Comparison of ENCODE assay signal across 8 cellular contexts in the genomic region with DNA sequence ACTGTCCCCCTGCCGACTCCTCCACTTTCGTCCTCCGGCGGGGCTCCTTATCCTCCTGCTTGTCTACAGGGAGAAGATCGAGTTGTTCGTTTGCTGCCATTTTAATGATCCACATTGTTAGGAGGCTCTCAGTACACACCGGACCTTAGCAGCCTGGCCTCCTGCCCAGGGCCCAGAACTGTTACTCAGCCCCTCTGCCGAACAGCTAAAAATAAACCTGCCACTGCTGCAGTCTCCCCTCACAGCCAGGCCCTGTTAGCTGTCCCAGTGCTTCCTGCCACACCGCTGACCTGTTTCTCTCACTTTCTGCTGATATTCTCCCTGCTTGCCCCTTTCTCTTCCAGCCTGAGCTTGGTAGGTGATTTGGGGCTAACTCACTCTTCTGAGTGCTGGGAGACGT. TPM values are rescaled to one million over a fixed set of nuclear protein-coding genes. Genes with fewer than 3 reads are reported as not detected.
DNase-seq lines count a peak whose midpoint lies in the region; ATAC-seq and TF ChIP-seq lines count a peak whose summit lies in the region.

No MANE protein-coding gene starts in this region.

- H3K9ac ChIP-seq in Karpas-422 (ENCODE audit: low read length) = no peak overlapping the region

- H3K27ac ChIP-seq in dorsolateral prefrontal cortex (peak overlapping the region in 49 of 59 donors; percentile 0 to 82 (median 56)), Karpas-422 (ENCODE audit: low read length) (no peak overlapping the region)

- CTCF ChIA-PET in activated CD8-positive, alpha-beta T cell treated with anti-CD3 and anti-CD28 coated beads, Interleukin-2, amount 10 ng/mL, durations not matched to agents 7 days and 5 days (lab: Charles Lee) = interaction anchor here (1.2 to 3.8 kb wide), 4 partner anchors 29 to 42 kb away, joined by 4 to 17 read pairs (median 8); no protein-coding TSS in a partner anchor
- CTCF ChIA-PET in activated CD8-positive, alpha-beta T cell treated with anti-CD3 and anti-CD28 coated beads for 36 hours (lab: Charles Lee) = interaction anchor here (0.9 to 3.0 kb wide), 8 partner anchors 10 to 213 kb away, joined by 3 to 12 read pairs (median 4); no protein-coding TSS in a partner anchor

- H3K79me2 ChIP-seq in Karpas-422 (ENCODE audit: low read length) = no peaks in the 10 kb centered on the region

- no peaks in the 10 kb centered on the region for H3K27me3 Mint-ChIP-seq in activated CD8-positive, alpha-beta T cell treated with anti-CD3 and anti-CD28 coated beads, Interleukin-2, amount 10 ng/mL, durations not matched to agents 7 days and 5 days (ENCODE audit: low read depth)
- H3K27me3 Mint-ChIP-seq in activated CD8-positive, alpha-beta T cell treated with anti-CD3 and anti-CD28 coated beads for 36 hours = no peaks in the 10 kb centered on the region

- peak overlapping the region; percentile 5 for H3K27ac Mint-ChIP-seq in activated CD8-positive, alpha-beta T cell treated with anti-CD3 and anti-CD28 coated beads, Interleukin-2, amount 10 ng/mL, durations not matched to agents 7 days and 5 days
- H3K27ac Mint-ChIP-seq in activated CD8-positive, alpha-beta T cell treated with anti-CD3 and anti-CD28 coated beads for 36 hours = no peak overlapping the region

- H3K4me1 ChIP-seq in Karpas-422 (ENCODE audit: low read length) = no peaks in the 10 kb centered on the region

- intact Hi-C loops in activated CD8-positive, alpha-beta T cell treated with anti-CD3 and anti-CD28 coated beads for 36 hours (cut with micrococcal nuclease) = no loop called here
- intact Hi-C loops in dorsolateral prefrontal cortex (cut with DNase I) = no loop called here

- DNase-seq in activated CD8-positive, alpha-beta T cell treated with anti-CD3 and anti-CD28 coated beads, Interleukin-2, amount 10 ng/mL, durations not matched to agents 7 days and 5 days = no peak
- no peak for DNase-seq in activated CD8-positive, alpha-beta T cell treated with anti-CD3 and anti-CD28 coated beads for 36 hours
- DNase-seq in dorsolateral prefrontal cortex (peak in 6 of 10 donors; percentile 32 to 76 (median 48)), mesenteric fat pad (ENCODE audit: low spot score) (peak; percentile 85), ureter (ENCODE audit: low spot score) (peak; percentile 78), Karpas-422 (no peak)

- POLR2A ChIA-PET in activated CD8-positive, alpha-beta T cell treated with anti-CD3 and anti-CD28 coated beads, Interleukin-2, amount 10 ng/mL, durations not matched to agents 7 days and 5 days (lab: Charles Lee) = interaction anchor here (0.7 to 1.5 kb wide), 2 partner anchors 8 to 9 kb away, joined by 3 to 5 read pairs; a partner anchor contains a TSS
- POLR2A ChIA-PET in activated CD8-positive, alpha-beta T cell treated with anti-CD3 and anti-CD28 coated beads for 36 hours (lab: Charles Lee) = interaction anchor here (0.6 to 2.6 kb wide), 3 partner anchors 8 to 84 kb away, joined by 3 to 13 read pairs (median 3); no protein-coding TSS in a partner anchor

- H4K20me1 ChIP-seq in Karpas-422 (ENCODE audit: insufficient read depth, low read depth, low read length) = peaks cover 74% of the 10 kb centered on the region

- no peaks in the 10 kb centered on the region for H3K36me3 ChIP-seq in Karpas-422 (ENCODE audit: insufficient read depth, low read length)

- no peaks in the 10 kb centered on the region for H3K9me3 Mint-ChIP-seq in activated CD8-positive, alpha-beta T cell treated with anti-CD3 and anti-CD28 coated beads, Interleukin-2, amount 10 ng/mL, durations not matched to agents 7 days and 5 days (ENCODE audit: insufficient read depth)
- H3K9me3 Mint-ChIP-seq in activated CD8-positive, alpha-beta T cell treated with anti-CD3 and anti-CD28 coated beads for 36 hours = no peaks in the 10 kb centered on the region

- peaks cover 13% of the 10 kb centered on the region for H3K36me3 Mint-ChIP-seq in activated CD8-positive, alpha-beta T cell treated with anti-CD3 and anti-CD28 coated beads, Interleukin-2, amount 10 ng/mL, durations not matched to agents 7 days and 5 days (ENCODE audit: low read depth)
- H3K36me3 Mint-ChIP-seq in activated CD8-positive, alpha-beta T cell treated with anti-CD3 and anti-CD28 coated beads for 36 hours (ENCODE audit: low read depth) = peaks cover 11% of the 10 kb centered on the region

- no peak for ATAC-seq in activated CD8-positive, alpha-beta T cell treated with anti-CD3 and anti-CD28 coated beads, Interleukin-2, amount 10 ng/mL, durations not matched to agents 7 days and 5 days
- no peak for ATAC-seq in activated CD8-positive, alpha-beta T cell treated with anti-CD3 and anti-CD28 coated beads for 36 hours
- ATAC-seq in esophagus mucosa (no peak), GM18870 (IDR thresholded peaks at IDR 0.05; ENCODE audit: unreplicated experiment) (no peak)

- H3K9me2 ChIP-seq in Karpas-422 (replicated peaks; ENCODE audit: insufficient read depth, low read length) = no peaks in the 10 kb centered on the region

- H3K4me3 Mint-ChIP-seq in activated CD8-positive, alpha-beta T cell treated with anti-CD3 and anti-CD28 coated beads, Interleukin-2, amount 10 ng/mL, durations not matched to agents 7 days and 5 days = no peak overlapping the region
- H3K4me3 Mint-ChIP-seq in activated CD8-positive, alpha-beta T cell treated with anti-CD3 and anti-CD28 coated beads for 36 hours = no peak overlapping the region

- no peak overlapping the region for H3K4me2 ChIP-seq in Karpas-422 (ENCODE audit: low read depth, low read length, poor library complexity, severe bottlenecking)

- peaks cover 42% of the 10 kb centered on the region for H3K4me1 Mint-ChIP-seq in activated CD8-positive, alpha-beta T cell treated with anti-CD3 and anti-CD28 coated beads, Interleukin-2, amount 10 ng/mL, durations not matched to agents 7 days and 5 days (ENCODE audit: low read depth)
- peaks cover 74% of the 10 kb centered on the region for H3K4me1 Mint-ChIP-seq in activated CD8-positive, alpha-beta T cell treated with anti-CD3 and anti-CD28 coated beads for 36 hours (ENCODE audit: low read depth)

- TF ChIP-seq CTCF in activated CD8-positive, alpha-beta T cell treated with anti-CD3 and anti-CD28 coated beads for 36 hours (IDR thresholded peaks at IDR 0.05) = no peak
- TF ChIP-seq CTCF in dorsolateral prefrontal cortex (IDR thresholded peaks at IDR 0.05 in 54 of 56, conservative IDR thresholded peaks at IDR 0.05 in 2 of 56; ENCODE audit: low read depth in 1 of 56, partially characterized antibody in 56 of 56) = no peak

- H3K27me3 ChIP-seq in dorsolateral prefrontal cortex = no peaks in the 10 kb centered on the region
- H3K27me3 ChIP-seq in Karpas-422 (ENCODE audit: low read length) = no peaks in the 10 kb centered on the region

- H3K9me3 ChIP-seq in Karpas-422 (ENCODE audit: low read length) = no peaks in the 10 kb centered on the region

- no peak overlapping the region for H2AFZ ChIP-seq in Karpas-422 (ENCODE audit: low read length)

- H3K4me3 ChIP-seq in dorsolateral prefrontal cortex (no peak overlapping the region), Karpas-422 (ENCODE audit: low read length) (no peak overlapping the region)

RNA-seq across cellular contexts. Expression of a gene that starts 8.3 kb away (rescaled TPM):
- 10 to 100 TPM; 59.0 to 61.3 TPM for total RNA-seq in activated CD8-positive, alpha-beta T cell treated with anti-CD3 and anti-CD28 coated beads, Interleukin-2, amount 10 ng/mL, durations not matched to agents 7 days and 5 days
- total RNA-seq in activated CD8-positive, alpha-beta T cell treated with anti-CD3 and anti-CD28 coated beads for 36 hours = 10 to 100 TPM; 50.4 to 51.4 TPM
- 10 to 100 TPM; 15.8 to 65.6 (median 28.3) TPM for total RNA-seq in dorsolateral prefrontal cortex
- total RNA-seq in mesenteric fat pad = 103 TPM
- total RNA-seq in ureter = 69.8 TPM
- 47.3 TPM for total RNA-seq in esophagus mucosa
- total RNA-seq in Karpas-422 (2014; rRNA removed; shearing (Covaris generic); ENCODE audit: low replicate concordance) = 19.8 and 25.1 TPM in 2 replicates

RNA-seq across cellular contexts. Expression of a gene that starts 57.7 kb away (rescaled TPM):
- total RNA-seq in activated CD8-positive, alpha-beta T cell treated with anti-CD3 and anti-CD28 coated beads, Interleukin-2, amount 10 ng/mL, durations not matched to agents 7 days and 5 days = 1 to 10 TPM; 5.3 to 5.9 TPM
- total RNA-seq in activated CD8-positive, alpha-beta T cell treated with anti-CD3 and anti-CD28 coated beads for 36 hours = 1 to 10 TPM; 4.7 to 4.9 TPM
- total RNA-seq in dorsolateral prefrontal cortex (10 to 100 TPM in 3 of 120 experiments, 1 to 10 TPM in 117; 2.4 to 12.2 (median 5.3) TPM), mesenteric fat pad (16.1 TPM), ureter (4.8 TPM), esophagus mucosa (6.1 TPM)
- 0.93 and 2.4 TPM in 2 replicates for total RNA-seq in Karpas-422 (2014; rRNA removed; shearing (Covaris generic); ENCODE audit: low replicate concordance)

Comparison
In these comparisons a context has a peak if more than half of its experiments do, and no peak if none do; other contexts are left out.
1. DNase-seq: peak in dorsolateral prefrontal cortex (6 of 10), mesenteric fat pad (single experiment) and ureter (single experiment); none in activated CD8-positive, alpha-beta T cell treated with anti-CD3 and anti-CD28 coated beads, Interleukin-2, amount 10 ng/mL, durations not matched to agents 7 days and 5 days (single experiment), activated CD8-positive, alpha-beta T cell treated with anti-CD3 and anti-CD28 coated beads for 36 hours (single experiment) and Karpas-422 (single experiment).